ENCODE assay signal across 29 cellular contexts in genomic region chr12:18363321-18363720, GRCh38.
"Had no signal": no experiment of that assay in that cellular context is flagged by ENCODE, and none has a peak within 500 bp of the region (broad histone marks: within the 10 kb centered on the region; RNA-seq: fewer than 3 reads in every experiment).

No MANE protein-coding gene starts in this region.

- H3K4me1 Mint-ChIP-seq: activated B cell treated with CpG ODN at 0.5 μM for 24 hours; activated CD4-positive, alpha-beta T cell treated with anti-CD3 and anti-CD28 coated beads, Interleukin-2, amount 10 ng/mL, durations not matched to agents 24 days and 14 days; activated CD8-positive, alpha-beta memory T cell treated with anti-CD3 and anti-CD28 coated beads, Interleukin-2, amount 10 ng/mL, durations not matched to agents 7 days and 5 days had no signal

- H3K27ac Mint-ChIP-seq: activated B cell treated with CpG ODN at 0.5 μM for 24 hours; activated CD4-positive, alpha-beta T cell treated with anti-CD3 and anti-CD28 coated beads, Interleukin-2, amount 10 ng/mL, durations not matched to agents 24 days and 14 days; activated CD8-positive, alpha-beta memory T cell treated with anti-CD3 and anti-CD28 coated beads, Interleukin-2, amount 10 ng/mL, durations not matched to agents 7 days and 5 days; activated naive CD8-positive, alpha-beta T cell; activated T-cell treated with anti-CD3 and anti-CD28 coated beads, Interleukin-2, amount 50 U/mL, for 24 hours; activated T-helper 1 cell treated with anti-CD3 and anti-CD28 coated beads, Interleukin-12 subunit alpha, Interleukin-12 subunit beta, Interleukin-2, Interleukin-4 antibody, amounts not matched to agents 30 ng/mL and 10 ng/mL and 1 ng/mL, durations not matched to agents 14 hours and 24 hours and 36 hours; brain; T-helper 1 cell treated with Interleukin-12 subunit alpha and Interleukin-12 subunit beta and Interleukin-4 antibody, amounts not matched to agents 30 μg/mL and 1 μg/mL, for 36 hours had no signal

- H3K4me1 ChIP-seq: Peyer's patch, SJSA1 had no signal

- H3K36me3 ChIP-seq: cardiac muscle cell, Peyer's patch, SJSA1 had no signal

- H3K9me3 ChIP-seq: Peyer's patch, SJSA1 had no signal

- DNase-seq: activated B cell treated with CpG ODN at 0.5 μM for 24 hours; activated CD4-positive, alpha-beta T cell treated with anti-CD3 and anti-CD28 coated beads for 1 hour; activated CD4-positive, alpha-beta T cell treated with anti-CD3 and anti-CD28 coated beads, Interleukin-2, amount 10 ng/mL, durations not matched to agents 24 days and 14 days; activated CD4-positive, alpha-beta T cell treated with anti-CD3 and anti-CD28 coated beads, Interleukin-2, amount 50 U/mL, for 48 hours; activated CD8-positive, alpha-beta memory T cell treated with anti-CD3 and anti-CD28 coated beads, Interleukin-2, amount 10 ng/mL, durations not matched to agents 7 days and 5 days; activated effector memory CD4-positive, alpha-beta T cell treated with anti-CD3 and anti-CD28 coated beads, Interleukin-2, amount 50 U/mL, for 16 hours; activated naive CD4-positive, alpha-beta T cell treated with Interleukin-2 at 50 U/mL for 16 hours; activated T-cell treated with anti-CD3 and anti-CD28 coated beads, Interleukin-2, amount 50 U/mL, for 24 hours; amygdala; Kasumi-1; KBM-7; NCI-H1105 treated with DMSO at 0.1 percent for 48 hours; NCI-H1436 treated with DMSO at 0.1 percent for 48 hours; NCI-H1930; NCI-H2107; NCI-H2171 treated with DMSO at 0.1 percent for 48 hours; NCI-H226; NCI-H526; NCI-H774; NK-92 treated with Interleukin-12 subunit alpha and Interleukin-12 subunit beta, amount 100 ng/mL, for 24 hours; Peyer's patch; SHP77 had no signal

- H3K27me3 ChIP-seq: cardiac muscle cell, Peyer's patch, SJSA1 had no signal

- ATAC-seq: activated CD8-positive, alpha-beta memory T cell treated with anti-CD3 and anti-CD28 coated beads, Interleukin-2, amount 10 ng/mL, durations not matched to agents 7 days and 5 days had no signal

- H3K27ac ChIP-seq: cardiac muscle cell, Peyer's patch, RWPE1, SJSA1 had no signal

- H3K36me3 Mint-ChIP-seq: activated CD8-positive, alpha-beta memory T cell treated with anti-CD3 and anti-CD28 coated beads, Interleukin-2, amount 10 ng/mL, durations not matched to agents 7 days and 5 days; activated naive CD8-positive, alpha-beta T cell; brain had no signal

- H3K4me3 Mint-ChIP-seq: activated B cell treated with CpG ODN at 0.5 μM for 24 hours; activated CD4-positive, alpha-beta T cell treated with anti-CD3 and anti-CD28 coated beads, Interleukin-2, amount 10 ng/mL, durations not matched to agents 24 days and 14 days; activated CD8-positive, alpha-beta memory T cell treated with anti-CD3 and anti-CD28 coated beads, Interleukin-2, amount 10 ng/mL, durations not matched to agents 7 days and 5 days; activated naive CD8-positive, alpha-beta T cell; activated T-cell treated with anti-CD3 and anti-CD28 coated beads, Interleukin-2, amount 50 U/mL, for 24 hours; activated T-helper 1 cell treated with anti-CD3 and anti-CD28 coated beads, Interleukin-12 subunit alpha, Interleukin-12 subunit beta, Interleukin-2, Interleukin-4 antibody, amounts not matched to agents 30 ng/mL and 10 ng/mL and 1 ng/mL, durations not matched to agents 14 hours and 24 hours and 36 hours; brain; T-helper 1 cell treated with Interleukin-12 subunit alpha and Interleukin-12 subunit beta and Interleukin-4 antibody, amounts not matched to agents 30 μg/mL and 1 μg/mL, for 36 hours had no signal

- H3K4me3 ChIP-seq: cardiac muscle cell, Peyer's patch, SJSA1 had no signal

- H3K27me3 Mint-ChIP-seq: activated B cell treated with CpG ODN at 0.5 μM for 24 hours; activated CD4-positive, alpha-beta T cell treated with anti-CD3 and anti-CD28 coated beads, Interleukin-2, amount 10 ng/mL, durations not matched to agents 24 days and 14 days; activated CD8-positive, alpha-beta memory T cell treated with anti-CD3 and anti-CD28 coated beads, Interleukin-2, amount 10 ng/mL, durations not matched to agents 7 days and 5 days; activated naive CD8-positive, alpha-beta T cell; activated T-cell treated with anti-CD3 and anti-CD28 coated beads, Interleukin-2, amount 50 U/mL, for 24 hours had no signal
